ENCODE assay signal across 1 cellular context in genomic region chr12:81077686-81078441, GRCh38.
A peak's percentile ranks its signal among the peaks of the same experiment; 100 is the strongest.
TF ChIP-seq lines count a peak whose summit lies in the region.

A gene with protein sequence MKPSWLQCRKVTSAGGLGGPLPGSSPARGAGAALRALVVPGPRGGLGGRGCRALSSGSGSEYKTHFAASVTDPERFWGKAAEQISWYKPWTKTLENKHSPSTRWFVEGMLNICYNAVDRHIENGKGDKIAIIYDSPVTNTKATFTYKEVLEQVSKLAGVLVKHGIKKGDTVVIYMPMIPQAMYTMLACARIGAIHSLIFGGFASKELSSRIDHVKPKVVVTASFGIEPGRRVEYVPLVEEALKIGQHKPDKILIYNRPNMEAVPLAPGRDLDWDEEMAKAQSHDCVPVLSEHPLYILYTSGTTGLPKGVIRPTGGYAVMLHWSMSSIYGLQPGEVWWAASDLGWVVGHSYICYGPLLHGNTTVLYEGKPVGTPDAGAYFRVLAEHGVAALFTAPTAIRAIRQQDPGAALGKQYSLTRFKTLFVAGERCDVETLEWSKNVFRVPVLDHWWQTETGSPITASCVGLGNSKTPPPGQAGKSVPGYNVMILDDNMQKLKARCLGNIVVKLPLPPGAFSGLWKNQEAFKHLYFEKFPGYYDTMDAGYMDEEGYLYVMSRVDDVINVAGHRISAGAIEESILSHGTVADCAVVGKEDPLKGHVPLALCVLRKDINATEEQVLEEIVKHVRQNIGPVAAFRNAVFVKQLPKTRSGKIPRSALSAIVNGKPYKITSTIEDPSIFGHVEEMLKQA (plus strand): TSS chr12:81078079. CDS start chr12:81078121, 42 bp downstream.

TF ChIP-seq in HepG2, 621 proteins besides CTCF, POLR2A, EP300 and RAD21 (continued from another document):
- 0 out of 2 replicates have a peak, but pooled peaks have one; percentile 5 for TF ChIP-seq ZBTB10 (CRISPR knock-in tag; IDR thresholded peaks at IDR 0.05; ENCODE audit: borderline replicate concordance)
- TF ChIP-seq ZNF143 (CRISPR knock-in tag; IDR thresholded peaks at IDR 0.05) = peak; percentile 43; the same call in 1 of the 2 replicates
- no peak for TF ChIP-seq ZNF549 (CRISPR knock-in tag; IDR thresholded peaks at IDR 0.05)
- TF ChIP-seq ZNF619 (CRISPR knock-in tag; IDR thresholded peaks at IDR 0.05) = no peak
- TF ChIP-seq KLF12 (CRISPR knock-in tag; IDR thresholded peaks at IDR 0.05; ENCODE audit: borderline replicate concordance) = 0 out of 2 replicates have a peak, but pooled peaks have one; percentile 80
- TF ChIP-seq, protein P1, sequence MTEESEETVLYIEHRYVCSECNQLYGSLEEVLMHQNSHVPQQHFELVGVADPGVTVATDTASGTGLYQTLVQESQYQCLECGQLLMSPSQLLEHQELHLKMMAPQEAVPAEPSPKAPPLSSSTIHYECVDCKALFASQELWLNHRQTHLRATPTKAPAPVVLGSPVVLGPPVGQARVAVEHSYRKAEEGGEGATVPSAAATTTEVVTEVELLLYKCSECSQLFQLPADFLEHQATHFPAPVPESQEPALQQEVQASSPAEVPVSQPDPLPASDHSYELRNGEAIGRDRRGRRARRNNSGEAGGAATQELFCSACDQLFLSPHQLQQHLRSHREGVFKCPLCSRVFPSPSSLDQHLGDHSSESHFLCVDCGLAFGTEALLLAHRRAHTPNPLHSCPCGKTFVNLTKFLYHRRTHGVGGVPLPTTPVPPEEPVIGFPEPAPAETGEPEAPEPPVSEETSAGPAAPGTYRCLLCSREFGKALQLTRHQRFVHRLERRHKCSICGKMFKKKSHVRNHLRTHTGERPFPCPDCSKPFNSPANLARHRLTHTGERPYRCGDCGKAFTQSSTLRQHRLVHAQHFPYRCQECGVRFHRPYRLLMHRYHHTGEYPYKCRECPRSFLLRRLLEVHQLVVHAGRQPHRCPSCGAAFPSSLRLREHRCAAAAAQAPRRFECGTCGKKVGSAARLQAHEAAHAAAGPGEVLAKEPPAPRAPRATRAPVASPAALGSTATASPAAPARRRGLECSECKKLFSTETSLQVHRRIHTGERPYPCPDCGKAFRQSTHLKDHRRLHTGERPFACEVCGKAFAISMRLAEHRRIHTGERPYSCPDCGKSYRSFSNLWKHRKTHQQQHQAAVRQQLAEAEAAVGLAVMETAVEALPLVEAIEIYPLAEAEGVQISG (CRISPR knock-in tag; IDR thresholded peaks at IDR 0.05) = peak; percentile 65; the same call in 1 of the 2 replicates
- peak; percentile 28; the same call in 1 of the 2 replicates for TF ChIP-seq MTF2 (CRISPR knock-in tag; IDR thresholded peaks at IDR 0.05; ENCODE audit: borderline replicate concordance)
- no peak; the same call in none of the 2 replicates for TF ChIP-seq MAF1 (CRISPR knock-in tag; IDR thresholded peaks at IDR 0.05; ENCODE audit: borderline replicate concordance)
- TF ChIP-seq CHCHD3 (CRISPR knock-in tag; IDR thresholded peaks at IDR 0.05) = no peak
- no peak; the same call in 1 of the 2 replicates for TF ChIP-seq ZMYM3 (CRISPR knock-in tag; IDR thresholded peaks at IDR 0.05)
- 0 out of 2 replicates have a peak, but pooled peaks have one; percentile 40 for TF ChIP-seq ZNF644 (CRISPR knock-in tag; IDR thresholded peaks at IDR 0.05; ENCODE audit: low read depth)
- peak; percentile 53 for TF ChIP-seq SPEN (CRISPR knock-in tag; IDR thresholded peaks at IDR 0.05; ENCODE audit: low read depth)
- TF ChIP-seq RBM39 (IDR thresholded peaks at IDR 0.05; ENCODE audit: low read depth, low read length, poor library complexity, severe bottlenecking) = peak; percentile 59
- TF ChIP-seq NR2C2 (CRISPR knock-in tag; IDR thresholded peaks at IDR 0.05; ENCODE audit: borderline replicate concordance) = peak; percentile 55; the same call in 1 of the 2 replicates
- TF ChIP-seq SMARCC2 (IDR thresholded peaks at IDR 0.05) = no peak
- TF ChIP-seq DMAP1 (CRISPR knock-in tag; IDR thresholded peaks at IDR 0.05) = peak; percentile 25; the same call in 1 of the 2 replicates
- TF ChIP-seq, protein P2, sequence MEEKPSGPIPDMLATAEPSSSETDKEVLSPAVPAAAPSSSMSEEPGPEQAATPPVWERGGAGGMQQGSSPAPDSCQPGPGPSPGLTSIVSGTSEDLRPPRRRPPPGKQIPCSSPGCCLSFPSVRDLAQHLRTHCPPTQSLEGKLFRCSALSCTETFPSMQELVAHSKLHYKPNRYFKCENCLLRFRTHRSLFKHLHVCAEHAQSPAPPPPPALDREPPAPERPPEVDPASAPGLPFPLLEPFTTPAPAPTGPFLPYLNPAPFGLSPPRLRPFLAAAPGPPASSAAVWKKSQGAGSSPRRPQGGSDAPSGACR (CRISPR knock-in tag; IDR thresholded peaks at IDR 0.05) = peak; percentile 81
- no peak for TF ChIP-seq NONO (IDR thresholded peaks at IDR 0.05)
- TF ChIP-seq NONO (CRISPR knock-in tag; conservative IDR thresholded peaks at IDR 0.05) = peak; percentile 65; the same call in 1 of the 2 replicates
- TF ChIP-seq TMF1 (CRISPR knock-in tag; IDR thresholded peaks at IDR 0.05; ENCODE audit: low read depth) = peak; percentile 50; the same call in 1 of the 2 replicates
- TF ChIP-seq ZNF543 (CRISPR knock-in tag; IDR thresholded peaks at IDR 0.05) = peak; percentile 82; the same call in 1 of the 2 replicates
- 0 out of 2 replicates have a peak, but pooled peaks have one; percentile 7 for TF ChIP-seq KLF13 (CRISPR knock-in tag; IDR thresholded peaks at IDR 0.05)
- TF ChIP-seq, protein P3, sequence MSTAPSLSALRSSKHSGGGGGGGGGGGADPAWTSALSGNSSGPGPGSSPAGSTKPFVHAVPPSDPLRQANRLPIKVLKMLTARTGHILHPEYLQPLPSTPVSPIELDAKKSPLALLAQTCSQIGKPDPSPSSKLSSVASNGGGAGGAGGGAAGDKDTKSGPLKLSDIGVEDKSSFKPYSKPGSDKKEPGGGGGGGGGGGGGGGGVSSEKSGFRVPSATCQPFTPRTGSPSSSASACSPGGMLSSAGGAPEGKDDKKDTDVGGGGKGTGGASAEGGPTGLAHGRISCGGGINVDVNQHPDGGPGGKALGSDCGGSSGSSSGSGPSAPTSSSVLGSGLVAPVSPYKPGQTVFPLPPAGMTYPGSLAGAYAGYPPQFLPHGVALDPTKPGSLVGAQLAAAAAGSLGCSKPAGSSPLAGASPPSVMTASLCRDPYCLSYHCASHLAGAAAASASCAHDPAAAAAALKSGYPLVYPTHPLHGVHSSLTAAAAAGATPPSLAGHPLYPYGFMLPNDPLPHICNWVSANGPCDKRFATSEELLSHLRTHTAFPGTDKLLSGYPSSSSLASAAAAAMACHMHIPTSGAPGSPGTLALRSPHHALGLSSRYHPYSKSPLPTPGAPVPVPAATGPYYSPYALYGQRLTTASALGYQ (CRISPR knock-in tag; IDR thresholded peaks at IDR 0.05) = peak; percentile 5; the same call in 1 of the 2 replicates
